Comparison of ENCODE assay signal across 1 cellular context in genomic region chr9:134571946-134572914, GRCh38.
TF ChIP-seq lines count a peak whose summit lies in the region.

No MANE protein-coding gene starts in this region.

TF ChIP-seq in HEK293, 187 proteins besides CTCF, POLR2A, EP300 and RAD21 (continued from another document):
- TF ChIP-seq ZNF600 (tag by site-specific recombination; IDR thresholded peaks at IDR 0.05): no peak
- no peak for TF ChIP-seq ZNF645 (tag by site-specific recombination; IDR thresholded peaks at IDR 0.05)
- TF ChIP-seq ZNF423 (tag by site-specific recombination; IDR thresholded peaks at IDR 0.05): no peak
- TF ChIP-seq ZNF132 (tag by site-specific recombination; IDR thresholded peaks at IDR 0.05; ENCODE audit: borderline replicate concordance): no peak
- TF ChIP-seq OVOL3 (tag by site-specific recombination; IDR thresholded peaks at IDR 0.05): no peak
- 0 out of 2 replicates have a peak, but pooled peaks have one; percentile 34 for TF ChIP-seq IKZF3 (tag by site-specific recombination; IDR thresholded peaks at IDR 0.05)
- no peak for TF ChIP-seq ZNF354C (tag by site-specific recombination; IDR thresholded peaks at IDR 0.05; ENCODE audit: borderline replicate concordance, low read depth)
- TF ChIP-seq ZNF133 (tag by site-specific recombination; IDR thresholded peaks at IDR 0.05): no peak
- TF ChIP-seq ZBTB49 (tag by site-specific recombination; IDR thresholded peaks at IDR 0.05; ENCODE audit: low read depth): no peak
- TF ChIP-seq ZNF391 (tag by site-specific recombination; IDR thresholded peaks at IDR 0.05; ENCODE audit: borderline replicate concordance, low read depth): no peak
- TF ChIP-seq ZNF843 (tag by site-specific recombination; IDR thresholded peaks at IDR 0.05): no peak
- no peak for TF ChIP-seq BCL11A (tag by site-specific recombination; IDR thresholded peaks at IDR 0.05; ENCODE audit: low read depth)
- TF ChIP-seq ZNF585B (tag by site-specific recombination; IDR thresholded peaks at IDR 0.05): no peak
- TF ChIP-seq ZNF670 (tag by site-specific recombination; IDR thresholded peaks at IDR 0.05; ENCODE audit: low read depth): no peak
- no peak for TF ChIP-seq ZBTB6 (tag by site-specific recombination; IDR thresholded peaks at IDR 0.05)
- no peak for TF ChIP-seq ZNF404 (tag by site-specific recombination; IDR thresholded peaks at IDR 0.05)
- TF ChIP-seq ZBTB8A (tag by site-specific recombination; IDR thresholded peaks at IDR 0.05): 0 out of 2 replicates have a peak, but pooled peaks have one; percentile 17
- no peak for TF ChIP-seq ZNF677 (tag by site-specific recombination; IDR thresholded peaks at IDR 0.05)
- TF ChIP-seq ATF2 (tag by site-specific recombination; IDR thresholded peaks at IDR 0.05; ENCODE audit: low read depth): no peak
- no peak for TF ChIP-seq REST (tag by site-specific recombination; IDR thresholded peaks at IDR 0.05)
- peak; percentile 90 for TF ChIP-seq EGR2 (tag by site-specific recombination; IDR thresholded peaks at IDR 0.05; ENCODE audit: low read depth)
- TF ChIP-seq ZNF629 (tag by site-specific recombination; IDR thresholded peaks at IDR 0.05): no peak
- TF ChIP-seq KLF8 (tag by site-specific recombination; IDR thresholded peaks at IDR 0.05): no peak
